ENCODE assay signal across 19 cellular contexts in the genomic region with DNA sequence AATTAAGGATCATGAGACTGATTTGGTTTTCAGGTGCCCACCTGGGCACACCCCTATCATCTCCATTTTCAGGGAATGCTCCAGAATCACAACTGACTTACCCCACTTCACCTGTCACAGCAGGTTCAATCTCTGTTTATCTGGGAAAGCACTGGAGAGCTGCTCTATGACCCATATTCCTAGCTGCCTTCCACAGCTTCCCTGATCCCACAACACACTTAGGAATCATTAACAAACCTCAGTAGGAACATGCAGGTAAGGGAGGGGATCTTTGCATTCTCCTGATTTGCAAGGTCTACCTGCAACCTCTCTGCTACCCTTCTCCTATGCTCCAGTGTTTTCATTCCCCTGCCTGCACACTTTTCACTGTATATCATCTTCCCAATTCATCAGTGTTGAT. TPM values are rescaled to one million over a fixed set of nuclear protein-coding genes. Genes with fewer than 3 reads are reported as not detected.
DNase-seq lines count a peak whose midpoint lies in the region; ATAC-seq and TF ChIP-seq lines count a peak whose summit lies in the region.
"Had no signal": no experiment of that assay in that cellular context is flagged by ENCODE, and none has a peak within 500 bp of the region (broad histone marks: within the 10 kb centered on the region; RNA-seq: fewer than 3 reads in every experiment).

No MANE protein-coding gene starts in this region.

- H3K4me3 ChIP-seq in colonic mucosa (no peak overlapping the region), right lobe of liver (no peak overlapping the region), transverse colon (no peak overlapping the region)
- H3K4me3 ChIP-seq: BLaER1, GM23338 had no signal

- H3K4me1 ChIP-seq in colonic mucosa = no peaks in the 10 kb centered on the region
- peaks cover 0 to 30% (median 11%) of the 10 kb centered on the region in 4 donors for H3K4me1 ChIP-seq in right lobe of liver
- H3K4me1 ChIP-seq in transverse colon = peaks cover 5 to 40% (median 24%) of the 10 kb centered on the region in 4 donors
- H3K4me1 ChIP-seq: BLaER1 had no signal

- TF ChIP-seq CTCF in colonic mucosa (IDR thresholded peaks at IDR 0.05) (no peak), right lobe of liver (IDR thresholded peaks at IDR 0.05) (no peak), transverse colon (IDR thresholded peaks at IDR 0.05) (no peak)

- H3K36me3 ChIP-seq in colonic mucosa = no peaks in the 10 kb centered on the region
- no peaks in the 10 kb centered on the region for H3K36me3 ChIP-seq in right lobe of liver
- H3K36me3 ChIP-seq in transverse colon = no peaks in the 10 kb centered on the region
- H3K36me3 ChIP-seq: BLaER1 had no signal

- ATAC-seq in left colon = peak; percentile 56
- ATAC-seq in right lobe of liver = peak; percentile 67 to 82 (median 71)
- no peak for ATAC-seq in HG02870 (IDR thresholded peaks at IDR 0.05; ENCODE audit: unreplicated experiment)
- ATAC-seq: GM23338, HCT116 had no signal

- no peak for DNase-seq in colonic mucosa
- no peak for DNase-seq in left colon
- DNase-seq in right lobe of liver = no peak
- no peak for DNase-seq in transverse colon
- DNase-seq in glomerular visceral epithelial cell (ENCODE audit: extremely low spot score) = no peak
- DNase-seq in NOMO-1 (lab: John Stamatoyannopoulos, UW; ENCODE audit: unreplicated experiment in 2 of 2) = no peak
- DNase-seq in midbrain (lab: John Stamatoyannopoulos, UW) = no peak
- DNase-seq: 8988T; CD4-positive, alpha-beta memory T cell; DMS153; DMS79; GDM1; HFFc6 had no signal

- peaks cover 5% of the 10 kb centered on the region for H3K9me3 ChIP-seq in colonic mucosa
- peaks cover 0 to 9% (median 0%) of the 10 kb centered on the region in 4 donors for H3K9me3 ChIP-seq in right lobe of liver
- peaks cover 13 to 15% of the 10 kb centered on the region in 2 donors for H3K9me3 ChIP-seq in transverse colon

- TF ChIP-seq EP300 in transverse colon (IDR thresholded peaks at IDR 0.05; ENCODE audit: low read depth) = no peak

- H3K27ac ChIP-seq in colonic mucosa = peak overlapping the region; percentile 80
- H3K27ac ChIP-seq in right lobe of liver = peak overlapping the region; percentile 61 to 79 (median 66)
- H3K27ac ChIP-seq in transverse colon = peak overlapping the region; percentile 78 to 83 (median 83)
- H3K27ac ChIP-seq: BLaER1 had no signal

- H3K9ac ChIP-seq in colonic mucosa (ENCODE audit: low read depth in 2 of 2, low read length in 2 of 2) = peak overlapping the region in 1 of 2 donors; percentile 65
- H3K9ac ChIP-seq: BLaER1 had no signal

- intact Hi-C loops in colonic mucosa (cut with DNase I) (no loop called here), left colon (cut with DNase I, micrococcal nuclease) (no loop called here), right lobe of liver (cut with DNase I) (no loop called here), transverse colon (cut with DNase I; ENCODE audit: low total_unique reads) (no loop called here)

- TF ChIP-seq POLR2A in right lobe of liver (IDR thresholded peaks at IDR 0.05) (no peak), transverse colon (IDR thresholded peaks at IDR 0.05) (no peak)

- in situ Hi-C loops in transverse colon (cut with MboI; ENCODE audit: low pct_ligation_motif_present in 1 of 4, low pct_unique_long_range_greater_than_20kb in 1 of 4, low sequenced_read_pairs in 3 of 4) = loop anchor here in 1 of 4 donors (10.0 kb wide), 1 partner anchor 82 kb away; a partner anchor contains a TSS

- no peaks in the 10 kb centered on the region for H3K27me3 ChIP-seq in colonic mucosa
- H3K27me3 ChIP-seq in right lobe of liver = no peaks in the 10 kb centered on the region
- no peaks in the 10 kb centered on the region for H3K27me3 ChIP-seq in transverse colon
- H3K27me3 ChIP-seq: BLaER1 had no signal

RNA-seq across cellular contexts. Expression of a gene that starts 18.7 kb away (rescaled TPM):
- total RNA-seq in colonic mucosa (1,000 to 10,000 TPM; 2,582 to 2,822 TPM), left colon (1,000 to 10,000 TPM; 2,293 to 3,160 TPM), right lobe of liver (1,000 to 10,000 TPM in 3 of 6 experiments, 100 to 1,000 TPM in 3; 326 to 1,933 (median 908) TPM), transverse colon (1,000 to 10,000 TPM; 1,053 to 3,583 (median 2,025) TPM)
- total RNA-seq: A673; CD4-positive, alpha-beta memory T cell; Daoy; GM23338; HFFc6 had no signal

RNA-seq across cellular contexts. Expression of a gene that starts 23.6 kb away (rescaled TPM):
- total RNA-seq in colonic mucosa (10 to 100 TPM; 17.5 to 23.3 TPM), left colon (10 to 100 TPM; 10.5 to 18.8 TPM), right lobe of liver (10 to 100 TPM; 21.2 to 69.9 (median 29.7) TPM), transverse colon (10 to 100 TPM in 3 of 4 donors, 1 to 10 TPM in 1; 1.1 to 33.2 (median 17.5) TPM)
- total RNA-seq: A673, Daoy, HFFc6 had no signal
